In genomic region chr4:44760142-44760898, GRCh38 we compare ENCODE assay signal across 8 cellular contexts. TPM values are rescaled to one million over a fixed set of nuclear protein-coding genes. Genes with fewer than 3 reads are reported as not detected.
DNase-seq lines count a peak whose midpoint lies in the region; ATAC-seq, FAIRE-seq and TF ChIP-seq lines count a peak whose summit lies in the region.

No MANE protein-coding gene starts in this region.

- peak in 4 of 5 experiments; percentile 19 to 49 (median 22) for TF ChIP-seq CTCF in gastrocnemius medialis (IDR thresholded peaks at IDR 0.05 in 4 of 5, conservative IDR thresholded peaks at IDR 0.05 in 1 of 5)

- no peaks in the 10 kb centered on the region for H3K9me3 Mint-ChIP-seq in activated CD4-positive, alpha-beta T cell treated with anti-CD3 and anti-CD28 coated beads for 36 hours (ENCODE audit: low read depth)

- H3K4me1 ChIP-seq in HAP-1, result no peaks in the 10 kb centered on the region
- no peaks in the 10 kb centered on the region for H3K4me1 ChIP-seq in gastrocnemius medialis

- H3K4me3 ChIP-seq in HAP-1, result no peak overlapping the region
- no peak overlapping the region for H3K4me3 ChIP-seq in gastrocnemius medialis

- H3K9me3 ChIP-seq in HAP-1 (no peaks in the 10 kb centered on the region), gastrocnemius medialis (no peaks in the 10 kb centered on the region)

- H3K4me3 Mint-ChIP-seq in activated CD4-positive, alpha-beta T cell treated with anti-CD3 and anti-CD28 coated beads for 36 hours, result no peak overlapping the region

- peak; percentile 53 for ATAC-seq in activated CD4-positive, alpha-beta T cell treated with anti-CD3 and anti-CD28 coated beads for 36 hours
- no peak for ATAC-seq in gastrocnemius medialis

- peak; percentile 10 for DNase-seq in activated CD4-positive, alpha-beta T cell treated with anti-CD3 and anti-CD28 coated beads for 36 hours
- no peak for DNase-seq in activated CD4-positive, alpha-beta T cell treated with anti-CD3 and anti-CD28 coated beads, Interleukin-2, amount 50 U/mL, for 48 hours
- DNase-seq in HAP-1 (ENCODE audit: low spot score in 2 of 2) (peak; percentile 25 to 29), NAMALWA (ENCODE audit: low spot score) (peak; percentile 68), glomerular endothelial cell (ENCODE audit: extremely low read depth, low read depth, low spot score) (peak; percentile 3), gastrocnemius medialis (no peak)
- no peak for DNase-seq in stimulated activated CD4-positive, alpha-beta T cell treated with anti-CD3 and anti-CD28 coated beads, Interleukin-4, amount 100 ng/mL, for 1 hour

- H3K27me3 ChIP-seq in HAP-1 (ENCODE audit: low read depth), result no peaks in the 10 kb centered on the region; the same call in 1 of the 2 replicates
- H3K27me3 ChIP-seq in gastrocnemius medialis, result peaks cover 0 to 5% (median 0%) of the 10 kb centered on the region in 3 donors

- CTCF ChIA-PET in activated CD4-positive, alpha-beta T cell treated with anti-CD3 and anti-CD28 coated beads for 36 hours (lab: Charles Lee), result interaction anchor here (1.1 to 1.9 kb wide), 6 partner anchors 8 to 158 kb away, joined by 3 to 6 read pairs (median 4); no protein-coding TSS in a partner anchor

- H3K27ac ChIP-seq in gastrocnemius medialis, result no peak overlapping the region

- H3K36me3 Mint-ChIP-seq in activated CD4-positive, alpha-beta T cell treated with anti-CD3 and anti-CD28 coated beads for 36 hours (ENCODE audit: low read depth), result no peaks in the 10 kb centered on the region

- no peaks in the 10 kb centered on the region for H3K4me1 Mint-ChIP-seq in activated CD4-positive, alpha-beta T cell treated with anti-CD3 and anti-CD28 coated beads for 36 hours

- TF ChIP-seq POLR2A in gastrocnemius medialis (IDR thresholded peaks at IDR 0.05), result no peak

- H3K36me3 ChIP-seq in HAP-1 (replicated peaks) (no peaks in the 10 kb centered on the region), gastrocnemius medialis (no peaks in the 10 kb centered on the region)

- H3K27ac Mint-ChIP-seq in activated CD4-positive, alpha-beta T cell treated with anti-CD3 and anti-CD28 coated beads for 36 hours, result no peak overlapping the region

- peak; percentile 83 for FAIRE-seq in TTC549 (lab: Jason Lieb, UNC)

- POLR2A ChIA-PET in activated CD4-positive, alpha-beta T cell treated with anti-CD3 and anti-CD28 coated beads for 36 hours (lab: Charles Lee), result interaction anchor here (0.6 kb wide), 1 partner anchor 32 kb away, joined by 9 read pairs; no protein-coding TSS in a partner anchor

- intact Hi-C loops in activated CD4-positive, alpha-beta T cell treated with anti-CD3 and anti-CD28 coated beads for 36 hours (cut with DNase I, micrococcal nuclease), result loop anchor here in 1 of 2 experiments (1.0 to 10.0 kb wide), 2 partner anchors 164 to 1511 kb away; no protein-coding TSS in a partner anchor
- intact Hi-C loops in gastrocnemius medialis (cut with DNase I; ENCODE audit: low total_unique reads), result no loop called here

- peaks cover 17% of the 10 kb centered on the region for H3K27me3 Mint-ChIP-seq in activated CD4-positive, alpha-beta T cell treated with anti-CD3 and anti-CD28 coated beads for 36 hours

- in situ Hi-C loops in HAP-1 (cut with MboI; ENCODE audit: low sequenced_read_pairs) (no loop called here), gastrocnemius medialis (cut with MboI; ENCODE audit: low sequenced_read_pairs in 4 of 4) (no loop called here)

RNA-seq across cellular contexts. Expression of gene GNPDA2, which starts 34.0 kb away (rescaled TPM):
- 10 to 100 TPM; 12.8 to 13.8 TPM for total RNA-seq in activated CD4-positive, alpha-beta T cell treated with anti-CD3 and anti-CD28 coated beads for 36 hours
- total RNA-seq in glomerular endothelial cell (12.5 and 15.0 TPM in 2 replicates), gastrocnemius medialis (10 to 100 TPM in 2 of 4 donors, 1 to 10 TPM in 2; 6.2 to 16.6 (median 10.7) TPM)

Comparison
In these comparisons a context has a peak if more than half of its experiments do, and no peak if none do; other contexts are left out.
1. DNase-seq: peak in activated CD4-positive, alpha-beta T cell treated with anti-CD3 and anti-CD28 coated beads for 36 hours (single experiment), HAP-1 (2 of 2), NAMALWA (single experiment) and glomerular endothelial cell (single experiment); none in activated CD4-positive, alpha-beta T cell treated with anti-CD3 and anti-CD28 coated beads, Interleukin-2, amount 50 U/mL, for 48 hours (0 of 2), gastrocnemius medialis (0 of 2) and stimulated activated CD4-positive, alpha-beta T cell treated with anti-CD3 and anti-CD28 coated beads, Interleukin-4, amount 100 ng/mL, for 1 hour (single experiment).